ENCODE assay signal across 8 cellular contexts in the genomic region with DNA sequence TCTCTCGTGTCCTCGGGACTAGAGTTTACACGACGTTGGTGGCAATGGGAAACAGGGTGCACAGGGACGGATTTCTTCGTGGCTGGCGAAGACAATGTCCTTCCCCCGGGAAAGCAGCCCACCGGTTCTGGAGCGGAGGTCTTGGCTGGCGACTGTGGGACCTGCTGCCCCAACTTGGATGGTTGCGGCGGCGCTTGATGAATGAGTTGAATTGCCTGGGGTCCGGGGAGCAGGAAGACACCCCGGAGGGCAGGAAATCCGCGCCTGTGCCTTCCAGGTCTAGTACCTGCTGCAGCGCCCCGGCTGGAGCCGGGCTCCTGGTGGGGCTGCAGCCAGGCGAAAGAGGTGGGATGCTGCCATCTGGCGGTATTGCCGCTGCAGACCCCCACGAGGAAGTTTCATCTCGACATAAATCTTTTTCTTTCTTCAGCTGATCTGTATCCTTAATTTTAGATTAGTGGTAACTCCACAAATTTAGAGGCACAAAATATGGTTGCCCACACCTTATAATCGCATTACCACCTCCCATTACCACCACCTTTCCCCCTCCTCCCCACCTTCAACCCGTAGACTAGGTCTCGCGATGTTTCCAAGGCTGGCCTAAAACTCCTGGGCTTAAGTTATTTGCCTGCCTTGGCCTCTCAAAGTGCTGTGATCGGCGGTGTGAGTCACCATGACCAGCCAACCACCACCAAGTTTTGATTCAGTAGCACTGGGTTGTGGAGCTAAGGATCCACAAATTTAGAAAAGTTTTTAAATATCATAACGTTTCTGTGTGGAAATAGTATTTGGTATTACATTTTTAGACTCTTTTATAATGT.
DNase-seq lines count a peak whose midpoint lies in the region; ATAC-seq, FAIRE-seq and TF ChIP-seq lines count a peak whose summit lies in the region.
"Not testable (repeated sequence)": the region's sequence is repeated elsewhere in the genome, so short reads cannot be mapped to it uniquely, and the experiment has no call there.

No MANE protein-coding gene starts in this region.

- H3K36me3 Mint-ChIP-seq in Caco-2 (ENCODE audit: insufficient read depth, unreplicated experiment), result not testable (repeated sequence)

- BruUV-seq in Caco-2 (replicated peaks; lab: Mats Ljungman, UMichigan), result not testable (repeated sequence)

- H3K4me3 Mint-ChIP-seq in Caco-2 (ENCODE audit: unreplicated experiment), result not testable (repeated sequence)

- POLR2A ChIA-PET in Caco-2 (lab: Charles Lee), result not testable (repeated sequence)

- not testable (repeated sequence) for H3K4me1 Mint-ChIP-seq in Caco-2 (ENCODE audit: low read depth, unreplicated experiment)

- 22% methylated on average over 33 of the region's 33 CpGs for WGBS in liver
- WGBS in testis, 2 donors, result 22 to 31% methylated on average over 33 of the region's 33 CpGs

- H3K27me3 ChIP-seq in Caco-2 (replicated peaks; ENCODE audit: control insufficient read depth, insufficient read depth, low read length); bronchial epithelial cell (ENCODE audit: control insufficient read depth, insufficient read depth, low read length); liver (ENCODE audit: control insufficient read depth in 4 of 4, insufficient read depth in 4 of 4, low read length in 3 of 4); testis: not testable (repeated sequence)

- DNase-seq in Caco-2 (peak in 1 of 2 experiments; percentile 68), HT1080 (ENCODE audit: low read depth) (peak; percentile 80), NCI-H2171 treated with DMSO at 0.1 percent for 48 hours (lab: John Stamatoyannopoulos, UW) (peak; percentile 29), bronchial epithelial cell (ENCODE audit: low read depth) (peak; percentile 12), testis (peak; percentile 51)
- DNase-seq in activated CD8-positive, alpha-beta memory T cell treated with anti-CD3 and anti-CD28 coated beads, Interleukin-2, amount 50 U/mL, for 48 hours, result peak; percentile 70

- TF ChIP-seq POLR2A in testis (IDR thresholded peaks at IDR 0.05), result not testable (repeated sequence)

- peak; percentile 65; the same call in 2 of the 3 replicates for ATAC-seq in SK-N-SH treated with all-trans-retinoic acid at 6 μM for 48 hours

- peak in 1 of 2 donors; percentile 20 for TF ChIP-seq RAD21 in liver (IDR thresholded peaks at IDR 0.05)

- H3K27ac Mint-ChIP-seq in Caco-2 (ENCODE audit: unreplicated experiment), result not testable (repeated sequence)

- TF ChIP-seq CTCF in Caco-2 (IDR thresholded peaks at IDR 0.05; ENCODE audit: insufficient read depth in 1 of 2, low read depth in 1 of 2, low read length in 1 of 2, severe bottlenecking in 1 of 2, unreplicated experiment in 1 of 2) (peak; percentile 26 to 84), liver (IDR thresholded peaks at IDR 0.05; ENCODE audit: low read depth, low read length, missing input control) (peak; percentile 12), testis (IDR thresholded peaks at IDR 0.05) (peak; percentile 13 to 42 (median 18))
- not testable (repeated sequence) for TF ChIP-seq CTCF in bronchial epithelial cell (IDR thresholded peaks at IDR 0.05; ENCODE audit: insufficient read depth, low read length, severe bottlenecking)

- not testable (repeated sequence) for H3K27me3 Mint-ChIP-seq in Caco-2 (ENCODE audit: insufficient read depth, unreplicated experiment)

- H3K9ac ChIP-seq in liver (ENCODE audit: low read depth in 1 of 2, low read length in 2 of 2), result not testable (repeated sequence)

- not testable (repeated sequence) for H3K27ac ChIP-seq in liver (ENCODE audit: low read depth in 1 of 2, low read length in 2 of 2); testis

- H3K36me3 ChIP-seq in Caco-2 (ENCODE audit: control insufficient read depth, insufficient read depth, low read length); bronchial epithelial cell (ENCODE audit: control insufficient read depth, insufficient read depth, low read length); liver (ENCODE audit: control insufficient read depth in 4 of 4, insufficient read depth in 3 of 4, low read depth in 1 of 4, low read length in 3 of 4); testis (ENCODE audit: low read depth, missing control alignments): not testable (repeated sequence)

- CTCF ChIA-PET in Caco-2 (lab: Charles Lee), result interaction anchor here (1.1 kb wide), 1 partner anchor 1049 kb away, joined by 4 read pairs; no protein-coding TSS in a partner anchor

- H3K9me3 Mint-ChIP-seq in Caco-2 (ENCODE audit: unreplicated experiment), result peaks cover 30% of the 10 kb centered on the region

- not testable (repeated sequence) for H3K9me3 ChIP-seq in Caco-2; liver (ENCODE audit: control insufficient read depth in 4 of 4, low read length in 3 of 4); testis

- H3K4me1 ChIP-seq in Caco-2; liver (ENCODE audit: control insufficient read depth in 4 of 4, insufficient read depth in 4 of 4, low read length in 3 of 4); testis: not testable (repeated sequence)

- intact Hi-C loops in Caco-2 (cut with micrococcal nuclease; ENCODE audit: unreplicated experiment), result loop anchor here (1.0 to 2.0 kb wide), 2 partner anchors 958 to 1021 kb away; no protein-coding TSS in a partner anchor
- intact Hi-C loops in testis (cut with DNase I; ENCODE audit: low total_unique reads), result not testable (repeated sequence)

- not testable (repeated sequence) for H3K4me3 ChIP-seq in Caco-2 (ENCODE audit: low read depth, low read length); bronchial epithelial cell (ENCODE audit: low read depth, low read length); liver (ENCODE audit: low read depth in 1 of 3, low read length in 3 of 3); testis

- FAIRE-seq in bronchial epithelial cell (lab: Jason Lieb, UNC), result not testable (repeated sequence)
